1 cellular context compared by ENCODE assay signal in the genomic region with DNA sequence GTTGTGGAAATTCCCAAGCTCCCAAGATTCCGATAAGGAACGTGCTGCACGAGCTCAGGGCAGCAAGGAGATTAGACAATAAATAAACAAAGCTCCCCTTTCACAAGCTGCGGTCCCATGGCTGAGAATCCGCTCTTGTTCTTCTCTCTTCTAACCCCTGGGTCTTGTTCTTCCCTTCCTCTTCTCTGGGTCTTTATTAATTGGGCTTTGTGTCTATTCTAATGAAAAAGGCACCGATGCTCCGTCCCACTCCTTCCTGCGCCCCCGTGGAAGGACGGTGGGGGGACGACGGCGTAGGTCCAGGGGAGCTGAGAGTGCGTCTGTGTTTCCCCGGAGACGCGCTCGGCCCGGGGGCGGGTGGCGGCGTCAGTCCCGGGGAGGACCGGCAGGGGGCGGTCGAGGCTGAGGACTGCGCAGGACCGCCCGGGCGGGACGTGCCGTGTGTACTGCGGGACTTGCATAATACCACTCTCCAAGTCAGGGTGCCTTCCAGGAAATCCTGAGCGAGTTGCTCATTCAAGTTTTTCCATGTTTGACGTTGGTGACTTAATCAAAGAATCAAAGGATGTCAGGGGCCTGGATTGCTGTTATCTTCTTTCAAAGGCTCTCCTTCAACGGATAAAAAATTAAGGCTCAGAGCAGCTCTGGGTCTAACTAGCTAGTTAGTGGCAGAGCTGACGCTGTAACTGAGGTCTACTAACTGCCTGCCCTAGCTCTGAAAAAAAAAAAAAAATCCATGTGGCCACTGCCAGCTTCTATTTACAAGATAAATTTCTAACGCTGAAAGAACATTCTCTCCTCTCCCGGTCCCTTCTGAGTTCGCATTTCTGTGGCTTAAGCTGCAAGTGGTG.
TF ChIP-seq lines count a peak whose summit lies in the region.

No MANE protein-coding gene starts in this region.

TF ChIP-seq in HepG2, 621 proteins besides CTCF, POLR2A, EP300 and RAD21 (continued from another document and continues in another):
- TF ChIP-seq ZNF605 (CRISPR knock-in tag; IDR thresholded peaks at IDR 0.05) = peak; percentile 43; the same call in 1 of the 2 replicates
- TF ChIP-seq STAG1 (CRISPR knock-in tag; IDR thresholded peaks at IDR 0.05) = peak; percentile 90
- peak; percentile 45; the same call in 1 of the 2 replicates for TF ChIP-seq ZNF350 (CRISPR knock-in tag; IDR thresholded peaks at IDR 0.05; ENCODE audit: borderline replicate concordance, low read depth)
- TF ChIP-seq FOXA1 (IDR thresholded peaks at IDR 0.05) = no peak
- peak; percentile 60; the same call in 1 of the 2 replicates for TF ChIP-seq FOXA1 (CRISPR knock-in tag; IDR thresholded peaks at IDR 0.05)
- no peak for TF ChIP-seq ZNF607 (CRISPR knock-in tag; IDR thresholded peaks at IDR 0.05; ENCODE audit: borderline replicate concordance)
- TF ChIP-seq, protein P1, sequence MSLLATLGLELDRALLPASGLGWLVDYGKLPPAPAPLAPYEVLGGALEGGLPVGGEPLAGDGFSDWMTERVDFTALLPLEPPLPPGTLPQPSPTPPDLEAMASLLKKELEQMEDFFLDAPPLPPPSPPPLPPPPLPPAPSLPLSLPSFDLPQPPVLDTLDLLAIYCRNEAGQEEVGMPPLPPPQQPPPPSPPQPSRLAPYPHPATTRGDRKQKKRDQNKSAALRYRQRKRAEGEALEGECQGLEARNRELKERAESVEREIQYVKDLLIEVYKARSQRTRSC (CRISPR knock-in tag; IDR thresholded peaks at IDR 0.05; ENCODE audit: low read depth) = no peak
- peak; percentile 61; the same call in 1 of the 2 replicates for TF ChIP-seq GABPB1 (CRISPR knock-in tag; IDR thresholded peaks at IDR 0.05)
- TF ChIP-seq, protein P2, sequence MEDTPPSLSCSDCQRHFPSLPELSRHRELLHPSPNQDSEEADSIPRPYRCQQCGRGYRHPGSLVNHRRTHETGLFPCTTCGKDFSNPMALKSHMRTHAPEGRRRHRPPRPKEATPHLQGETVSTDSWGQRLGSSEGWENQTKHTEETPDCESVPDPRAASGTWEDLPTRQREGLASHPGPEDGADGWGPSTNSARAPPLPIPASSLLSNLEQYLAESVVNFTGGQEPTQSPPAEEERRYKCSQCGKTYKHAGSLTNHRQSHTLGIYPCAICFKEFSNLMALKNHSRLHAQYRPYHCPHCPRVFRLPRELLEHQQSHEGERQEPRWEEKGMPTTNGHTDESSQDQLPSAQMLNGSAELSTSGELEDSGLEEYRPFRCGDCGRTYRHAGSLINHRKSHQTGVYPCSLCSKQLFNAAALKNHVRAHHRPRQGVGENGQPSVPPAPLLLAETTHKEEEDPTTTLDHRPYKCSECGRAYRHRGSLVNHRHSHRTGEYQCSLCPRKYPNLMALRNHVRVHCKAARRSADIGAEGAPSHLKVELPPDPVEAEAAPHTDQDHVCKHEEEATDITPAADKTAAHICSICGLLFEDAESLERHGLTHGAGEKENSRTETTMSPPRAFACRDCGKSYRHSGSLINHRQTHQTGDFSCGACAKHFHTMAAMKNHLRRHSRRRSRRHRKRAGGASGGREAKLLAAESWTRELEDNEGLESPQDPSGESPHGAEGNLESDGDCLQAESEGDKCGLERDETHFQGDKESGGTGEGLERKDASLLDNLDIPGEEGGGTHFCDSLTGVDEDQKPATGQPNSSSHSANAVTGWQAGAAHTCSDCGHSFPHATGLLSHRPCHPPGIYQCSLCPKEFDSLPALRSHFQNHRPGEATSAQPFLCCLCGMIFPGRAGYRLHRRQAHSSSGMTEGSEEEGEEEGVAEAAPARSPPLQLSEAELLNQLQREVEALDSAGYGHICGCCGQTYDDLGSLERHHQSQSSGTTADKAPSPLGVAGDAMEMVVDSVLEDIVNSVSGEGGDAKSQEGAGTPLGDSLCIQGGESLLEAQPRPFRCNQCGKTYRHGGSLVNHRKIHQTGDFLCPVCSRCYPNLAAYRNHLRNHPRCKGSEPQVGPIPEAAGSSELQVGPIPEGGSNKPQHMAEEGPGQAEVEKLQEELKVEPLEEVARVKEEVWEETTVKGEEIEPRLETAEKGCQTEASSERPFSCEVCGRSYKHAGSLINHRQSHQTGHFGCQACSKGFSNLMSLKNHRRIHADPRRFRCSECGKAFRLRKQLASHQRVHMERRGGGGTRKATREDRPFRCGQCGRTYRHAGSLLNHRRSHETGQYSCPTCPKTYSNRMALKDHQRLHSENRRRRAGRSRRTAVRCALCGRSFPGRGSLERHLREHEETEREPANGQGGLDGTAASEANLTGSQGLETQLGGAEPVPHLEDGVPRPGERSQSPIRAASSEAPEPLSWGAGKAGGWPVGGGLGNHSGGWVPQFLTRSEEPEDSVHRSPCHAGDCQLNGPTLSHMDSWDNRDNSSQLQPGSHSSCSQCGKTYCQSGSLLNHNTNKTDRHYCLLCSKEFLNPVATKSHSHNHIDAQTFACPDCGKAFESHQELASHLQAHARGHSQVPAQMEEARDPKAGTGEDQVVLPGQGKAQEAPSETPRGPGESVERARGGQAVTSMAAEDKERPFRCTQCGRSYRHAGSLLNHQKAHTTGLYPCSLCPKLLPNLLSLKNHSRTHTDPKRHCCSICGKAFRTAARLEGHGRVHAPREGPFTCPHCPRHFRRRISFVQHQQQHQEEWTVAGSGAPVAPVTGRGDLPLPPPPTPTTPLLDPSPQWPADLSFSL (CRISPR knock-in tag; IDR thresholded peaks at IDR 0.05) = no peak
- TF ChIP-seq POLR2AphosphoS2 (IDR thresholded peaks at IDR 0.05; ENCODE audit: low read depth, low read length) = no peak
- peak; percentile 62; the same call in 1 of the 2 replicates for TF ChIP-seq ZMYM4 (CRISPR knock-in tag; IDR thresholded peaks at IDR 0.05)
- TF ChIP-seq, protein P3, sequence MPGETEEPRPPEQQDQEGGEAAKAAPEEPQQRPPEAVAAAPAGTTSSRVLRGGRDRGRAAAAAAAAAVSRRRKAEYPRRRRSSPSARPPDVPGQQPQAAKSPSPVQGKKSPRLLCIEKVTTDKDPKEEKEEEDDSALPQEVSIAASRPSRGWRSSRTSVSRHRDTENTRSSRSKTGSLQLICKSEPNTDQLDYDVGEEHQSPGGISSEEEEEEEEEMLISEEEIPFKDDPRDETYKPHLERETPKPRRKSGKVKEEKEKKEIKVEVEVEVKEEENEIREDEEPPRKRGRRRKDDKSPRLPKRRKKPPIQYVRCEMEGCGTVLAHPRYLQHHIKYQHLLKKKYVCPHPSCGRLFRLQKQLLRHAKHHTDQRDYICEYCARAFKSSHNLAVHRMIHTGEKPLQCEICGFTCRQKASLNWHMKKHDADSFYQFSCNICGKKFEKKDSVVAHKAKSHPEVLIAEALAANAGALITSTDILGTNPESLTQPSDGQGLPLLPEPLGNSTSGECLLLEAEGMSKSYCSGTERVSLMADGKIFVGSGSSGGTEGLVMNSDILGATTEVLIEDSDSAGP (CRISPR knock-in tag; IDR thresholded peaks at IDR 0.05; ENCODE audit: borderline replicate concordance) = peak; percentile 44; the same call in 1 of the 2 replicates
- no peak for TF ChIP-seq ZNF816 (CRISPR knock-in tag; IDR thresholded peaks at IDR 0.05; ENCODE audit: borderline replicate concordance)
- TF ChIP-seq, protein P4, sequence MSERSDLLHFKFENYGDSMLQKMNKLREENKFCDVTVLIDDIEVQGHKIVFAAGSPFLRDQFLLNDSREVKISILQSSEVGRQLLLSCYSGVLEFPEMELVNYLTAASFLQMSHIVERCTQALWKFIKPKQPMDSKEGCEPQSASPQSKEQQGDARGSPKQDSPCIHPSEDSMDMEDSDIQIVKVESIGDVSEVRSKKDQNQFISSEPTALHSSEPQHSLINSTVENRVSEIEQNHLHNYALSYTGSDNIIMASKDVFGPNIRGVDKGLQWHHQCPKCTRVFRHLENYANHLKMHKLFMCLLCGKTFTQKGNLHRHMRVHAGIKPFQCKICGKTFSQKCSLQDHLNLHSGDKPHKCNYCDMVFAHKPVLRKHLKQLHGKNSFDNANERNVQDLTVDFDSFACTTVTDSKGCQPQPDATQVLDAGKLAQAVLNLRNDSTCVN (CRISPR knock-in tag; IDR thresholded peaks at IDR 0.05; ENCODE audit: borderline replicate concordance) = peak; percentile 55; the same call in 1 of the 2 replicates
- TF ChIP-seq SALL2 (CRISPR knock-in tag; IDR thresholded peaks at IDR 0.05) = peak; percentile 43; the same call in 1 of the 2 replicates
- TF ChIP-seq ZNF501 (CRISPR knock-in tag; IDR thresholded peaks at IDR 0.05) = peak; percentile 37; the same call in 1 of the 2 replicates
- TF ChIP-seq KDM2A (CRISPR knock-in tag; IDR thresholded peaks at IDR 0.05; ENCODE audit: borderline replicate concordance, low read depth) = peak; percentile 88; the same call in 1 of the 2 replicates
- TF ChIP-seq, protein P5, sequence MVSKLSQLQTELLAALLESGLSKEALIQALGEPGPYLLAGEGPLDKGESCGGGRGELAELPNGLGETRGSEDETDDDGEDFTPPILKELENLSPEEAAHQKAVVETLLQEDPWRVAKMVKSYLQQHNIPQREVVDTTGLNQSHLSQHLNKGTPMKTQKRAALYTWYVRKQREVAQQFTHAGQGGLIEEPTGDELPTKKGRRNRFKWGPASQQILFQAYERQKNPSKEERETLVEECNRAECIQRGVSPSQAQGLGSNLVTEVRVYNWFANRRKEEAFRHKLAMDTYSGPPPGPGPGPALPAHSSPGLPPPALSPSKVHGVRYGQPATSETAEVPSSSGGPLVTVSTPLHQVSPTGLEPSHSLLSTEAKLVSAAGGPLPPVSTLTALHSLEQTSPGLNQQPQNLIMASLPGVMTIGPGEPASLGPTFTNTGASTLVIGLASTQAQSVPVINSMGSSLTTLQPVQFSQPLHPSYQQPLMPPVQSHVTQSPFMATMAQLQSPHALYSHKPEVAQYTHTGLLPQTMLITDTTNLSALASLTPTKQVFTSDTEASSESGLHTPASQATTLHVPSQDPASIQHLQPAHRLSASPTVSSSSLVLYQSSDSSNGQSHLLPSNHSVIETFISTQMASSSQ (IDR thresholded peaks at IDR 0.05; ENCODE audit: low read depth) = no peak
- TF ChIP-seq, protein P5 (CRISPR knock-in tag; IDR thresholded peaks at IDR 0.05; ENCODE audit: borderline replicate concordance) = no peak
- 0 out of 2 replicates have a peak, but pooled peaks have one; percentile 34 for TF ChIP-seq BHLHE40 (IDR thresholded peaks at IDR 0.05; ENCODE audit: low read length)
- TF ChIP-seq TEAD3 (CRISPR knock-in tag; optimal IDR thresholded peaks at IDR 0.05; ENCODE audit: borderline replicate concordance) = peak; percentile 37
- TF ChIP-seq NBN (conservative IDR thresholded peaks at IDR 0.05) = no peak
- TF ChIP-seq, protein P6, sequence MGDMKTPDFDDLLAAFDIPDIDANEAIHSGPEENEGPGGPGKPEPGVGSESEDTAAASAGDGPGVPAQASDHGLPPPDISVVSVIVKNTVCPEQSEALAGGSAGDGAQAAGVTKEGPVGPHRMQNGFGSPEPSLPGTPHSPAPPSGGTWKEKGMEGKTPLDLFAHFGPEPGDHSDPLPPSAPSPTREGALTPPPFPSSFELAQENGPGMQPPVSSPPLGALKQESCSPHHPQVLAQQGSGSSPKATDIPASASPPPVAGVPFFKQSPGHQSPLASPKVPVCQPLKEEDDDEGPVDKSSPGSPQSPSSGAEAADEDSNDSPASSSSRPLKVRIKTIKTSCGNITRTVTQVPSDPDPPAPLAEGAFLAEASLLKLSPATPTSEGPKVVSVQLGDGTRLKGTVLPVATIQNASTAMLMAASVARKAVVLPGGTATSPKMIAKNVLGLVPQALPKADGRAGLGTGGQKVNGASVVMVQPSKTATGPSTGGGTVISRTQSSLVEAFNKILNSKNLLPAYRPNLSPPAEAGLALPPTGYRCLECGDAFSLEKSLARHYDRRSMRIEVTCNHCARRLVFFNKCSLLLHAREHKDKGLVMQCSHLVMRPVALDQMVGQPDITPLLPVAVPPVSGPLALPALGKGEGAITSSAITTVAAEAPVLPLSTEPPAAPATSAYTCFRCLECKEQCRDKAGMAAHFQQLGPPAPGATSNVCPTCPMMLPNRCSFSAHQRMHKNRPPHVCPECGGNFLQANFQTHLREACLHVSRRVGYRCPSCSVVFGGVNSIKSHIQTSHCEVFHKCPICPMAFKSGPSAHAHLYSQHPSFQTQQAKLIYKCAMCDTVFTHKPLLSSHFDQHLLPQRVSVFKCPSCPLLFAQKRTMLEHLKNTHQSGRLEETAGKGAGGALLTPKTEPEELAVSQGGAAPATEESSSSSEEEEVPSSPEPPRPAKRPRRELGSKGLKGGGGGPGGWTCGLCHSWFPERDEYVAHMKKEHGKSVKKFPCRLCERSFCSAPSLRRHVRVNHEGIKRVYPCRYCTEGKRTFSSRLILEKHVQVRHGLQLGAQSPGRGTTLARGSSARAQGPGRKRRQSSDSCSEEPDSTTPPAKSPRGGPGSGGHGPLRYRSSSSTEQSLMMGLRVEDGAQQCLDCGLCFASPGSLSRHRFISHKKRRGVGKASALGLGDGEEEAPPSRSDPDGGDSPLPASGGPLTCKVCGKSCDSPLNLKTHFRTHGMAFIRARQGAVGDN (CRISPR knock-in tag; IDR thresholded peaks at IDR 0.05) = peak; percentile 57
- TF ChIP-seq CEBPB (IDR thresholded peaks at IDR 0.05; ENCODE audit: borderline replicate concordance, low read depth, low read length) = peak; percentile 80
- TF ChIP-seq ELF3 (CRISPR knock-in tag; IDR thresholded peaks at IDR 0.05) = 0 out of 2 replicates have a peak, but pooled peaks have one; percentile 21
- TF ChIP-seq ZEB1 (IDR thresholded peaks at IDR 0.05; ENCODE audit: insufficient replicate concordance, low read depth) = no peak
- no peak for TF ChIP-seq ZNF510 (CRISPR knock-in tag; IDR thresholded peaks at IDR 0.05; ENCODE audit: low read depth)
- TF ChIP-seq BCL6 (CRISPR knock-in tag; IDR thresholded peaks at IDR 0.05) = peak; percentile 97
- no peak for TF ChIP-seq NFRKB (IDR thresholded peaks at IDR 0.05)
- TF ChIP-seq, protein P7, sequence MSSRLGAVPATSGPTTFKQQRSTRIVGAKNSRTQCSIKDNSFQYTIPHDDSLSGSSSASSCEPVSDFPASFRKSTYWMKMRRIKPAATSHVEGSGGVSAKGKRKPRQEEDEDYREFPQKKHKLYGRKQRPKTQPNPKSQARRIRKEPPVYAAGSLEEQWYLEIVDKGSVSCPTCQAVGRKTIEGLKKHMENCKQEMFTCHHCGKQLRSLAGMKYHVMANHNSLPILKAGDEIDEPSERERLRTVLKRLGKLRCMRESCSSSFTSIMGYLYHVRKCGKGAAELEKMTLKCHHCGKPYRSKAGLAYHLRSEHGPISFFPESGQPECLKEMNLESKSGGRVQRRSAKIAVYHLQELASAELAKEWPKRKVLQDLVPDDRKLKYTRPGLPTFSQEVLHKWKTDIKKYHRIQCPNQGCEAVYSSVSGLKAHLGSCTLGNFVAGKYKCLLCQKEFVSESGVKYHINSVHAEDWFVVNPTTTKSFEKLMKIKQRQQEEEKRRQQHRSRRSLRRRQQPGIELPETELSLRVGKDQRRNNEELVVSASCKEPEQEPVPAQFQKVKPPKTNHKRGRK (CRISPR knock-in tag; IDR thresholded peaks at IDR 0.05) = peak; percentile 35; the same call in 1 of the 2 replicates
- no peak for TF ChIP-seq TOE1 (CRISPR knock-in tag; IDR thresholded peaks at IDR 0.05)
- peak; percentile 79; the same call in 1 of the 2 replicates for TF ChIP-seq MTF2 (CRISPR knock-in tag; IDR thresholded peaks at IDR 0.05; ENCODE audit: borderline replicate concordance)
- peak; percentile 54; the same call in 1 of the 2 replicates for TF ChIP-seq SALL1 (CRISPR knock-in tag; IDR thresholded peaks at IDR 0.05)
